Comparison of ENCODE assay signal across 27 cellular contexts in genomic region chr2:138009622-138010021, GRCh38. TPM values are rescaled to one million over a fixed set of nuclear protein-coding genes. Genes with fewer than 3 reads are reported as not detected.
"Had no signal": no experiment of that assay in that cellular context is flagged by ENCODE, and none has a peak within 500 bp of the region (broad histone marks: within the 10 kb centered on the region; RNA-seq: fewer than 3 reads in every experiment).

No MANE protein-coding gene starts in this region.

- H3K36me3 ChIP-seq: neutrophil, thyroid gland, vagina had no signal

- H3K4me3 ChIP-seq: psoas muscle, skin epidermis, smooth muscle cell, spleen, stomach, thoracic aorta, thyroid gland, tibial nerve, upper lobe of left lung, vagina had no signal

- H3K4me1 ChIP-seq: parathyroid adenoma, psoas muscle, spleen, stomach, thyroid gland, tibial nerve, upper lobe of left lung, vagina had no signal

- H3K27me3 ChIP-seq: neutrophil, spleen, stomach, thyroid gland, tibial nerve, upper lobe of left lung, vagina had no signal

- H3K9me3 ChIP-seq: neutrophil, psoas muscle, spleen, stomach, thoracic aorta, thyroid gland, tibial nerve, upper lobe of left lung, vagina had no signal

- H3K4me2 ChIP-seq: smooth muscle cell had no signal

- H3K79me2 ChIP-seq: parathyroid adenoma had no signal

- H3K9ac ChIP-seq: parathyroid adenoma had no signal

- DNase-seq: naive thymus-derived CD8-positive, alpha-beta T cell; nephron progenitor cell; nucleus accumbens; posterior cingulate gyrus; psoas muscle; right cardiac atrium; spleen; stimulated activated CD4-positive, alpha-beta T cell treated with anti-CD3 and anti-CD28 coated beads, Interleukin-12 subunit alpha, Interleukin-12 subunit beta, amount 100 ng/mL, for 4 hours; stimulated activated CD4-positive, alpha-beta T cell treated with anti-CD3 and anti-CD28 coated beads, Interleukin-1b, Interleukin-23, amount 100 ng/mL, for 48 hours; stimulated activated CD4-positive, alpha-beta T cell treated with anti-CD3 and anti-CD28 coated beads, Interleukin-4, amount 100 ng/mL, for 24 hours; stimulated activated naive B cell treated with anti-CD40 and anti-IgM and Interleukin-4, amounts not matched to agents 10 μg/mL and 1 μg/mL and 100 μg/mL, for 72 hours; stimulated activated naive CD4-positive, alpha-beta T cell treated with Interleukin-2 at 50 U/mL for 16 hours; stomach; thyroid gland; trophoblast cell; upper lobe of left lung had no signal

- H2AFZ ChIP-seq: parathyroid adenoma had no signal

- H3K27ac ChIP-seq: neutrophil, parathyroid adenoma, psoas muscle, skin epidermis, spleen, stomach, thoracic aorta, thyroid gland, tibial nerve, upper lobe of left lung, vagina had no signal

- ATAC-seq: naive thymus-derived CD8-positive, alpha-beta T cell; natural killer cell treated with Interleukin-12 subunit alpha and Interleukin-12 subunit beta and Interleukin-15 and Interleukin-18, amount 100 ng/mL, for 72 hours; psoas muscle; right cardiac atrium; sciatic nerve; stimulated activated effector memory CD8-positive, alpha-beta T cell treated with anti-CD3 and anti-CD28 coated beads, Interleukin-12 subunit alpha, Interleukin-12 subunit beta, amount 100 ng/mL, for 72 hours; stimulated activated naive B cell treated with anti-CD40 and anti-IgM and Interleukin-4, amounts not matched to agents 10 μg/mL and 1 μg/mL and 100 μg/mL, for 72 hours had no signal

- FAIRE-seq: urothelium cell line had no signal

RNA-seq across cellular contexts. Expression of gene HNMT, which starts 45.3 kb away (rescaled TPM):
- total RNA-seq: natural killer cell treated with Interleukin-12 subunit alpha and Interleukin-12 subunit beta and Interleukin-15 and Interleukin-18, amount 100 ng/mL, for 72 hours had no signal
